9 cellular contexts compared by ENCODE assay signal in the genomic region with DNA sequence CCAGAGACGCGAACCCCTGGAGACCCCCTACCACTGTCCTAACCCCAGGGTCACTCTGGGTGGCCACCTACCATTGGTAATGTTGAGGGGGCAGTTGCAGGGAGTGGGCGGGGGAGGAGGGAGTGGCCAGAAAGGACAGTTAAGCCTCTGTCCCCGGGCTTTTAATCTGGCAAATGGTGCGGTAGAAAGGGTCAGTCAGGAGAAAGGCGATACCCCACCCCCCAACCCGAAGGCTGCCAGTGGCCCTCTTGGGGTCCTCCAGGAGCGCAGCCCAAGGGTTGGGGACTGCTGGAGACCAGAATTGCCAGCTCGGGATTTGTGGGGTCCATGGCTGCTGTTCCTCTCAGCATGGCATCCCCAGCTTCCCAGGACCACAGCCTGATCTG. TPM values are rescaled to one million over a fixed set of nuclear protein-coding genes. Genes with fewer than 3 reads are reported as not detected.
DNase-seq lines count a peak whose midpoint lies in the region; TF ChIP-seq lines count a peak whose summit lies in the region.
"Had no signal": no experiment of that assay in that cellular context is flagged by ENCODE, and none has a peak within 500 bp of the region (broad histone marks: within the 10 kb centered on the region; RNA-seq: fewer than 3 reads in every experiment).

No MANE protein-coding gene starts in this region.

- H3K4me2 ChIP-seq in KMS-11 (peak overlapping the region; percentile 63), mesendoderm (ENCODE audit: low read length) (peak overlapping the region; percentile 86)

- no CpG with 5 or more reads among the region's 9 CpGs for WGBS in mesendoderm (ENCODE audit: extremely low coverage, insufficient coverage, low lambda C conversion rate)

- H2AFZ ChIP-seq in KMS-11 (ENCODE audit: low read depth) = peak overlapping the region; percentile 92

- H3K56ac ChIP-seq in mesendoderm (ENCODE audit: low read length) = peak overlapping the region; percentile 85

- no peak overlapping the region for H2BK15ac ChIP-seq in mesendoderm (replicated peaks; ENCODE audit: low read depth)

- H3K27ac ChIP-seq in KMS-11 = no peak overlapping the region
- peak overlapping the region; percentile 50 for H3K27ac ChIP-seq in colonic mucosa
- H3K27ac ChIP-seq in mesendoderm (ENCODE audit: low read depth, low read length) = no peak overlapping the region
- no peak overlapping the region for H3K27ac ChIP-seq in stomach smooth muscle (ENCODE audit: low read length)

- H3K36me3 ChIP-seq in KMS-11 (ENCODE audit: insufficient read depth) = no peaks in the 10 kb centered on the region
- H3K36me3 ChIP-seq in colonic mucosa = no peaks in the 10 kb centered on the region
- H3K36me3 ChIP-seq in mesendoderm (ENCODE audit: control insufficient read depth, insufficient read depth, low read length) = no peaks in the 10 kb centered on the region
- H3K36me3 ChIP-seq in stomach smooth muscle (ENCODE audit: control insufficient read depth in 2 of 2, insufficient read depth in 2 of 2, low read length in 2 of 2) = no peaks in the 10 kb centered on the region

- no peak overlapping the region for H2BK120ac ChIP-seq in mesendoderm (ENCODE audit: low read depth, low read length)

- H3K4me3 ChIP-seq in KMS-11 (IDR thresholded peaks at IDR 0.05; ENCODE audit: insufficient read depth, low read depth, low read length) (no peak overlapping the region), colonic mucosa (peak overlapping the region; percentile 62), mesendoderm (ENCODE audit: low read length) (no peak overlapping the region), stomach smooth muscle (ENCODE audit: low read length in 2 of 2) (peak overlapping the region; percentile 17 to 68)

- no peak for TF ChIP-seq CTCF in KMS-11 (conservative IDR thresholded peaks at IDR 0.05; ENCODE audit: low read depth, low read length)
- no peak for TF ChIP-seq CTCF in colonic mucosa (IDR thresholded peaks at IDR 0.05)

- DNase-seq in colonic mucosa = no peak
- DNase-seq in mesendoderm = no peak
- DNase-seq in NOMO-1 treated with DMSO at 0.1 percent for 48 hours (lab: John Stamatoyannopoulos, UW; ENCODE audit: unreplicated experiment) = no peak
- DNase-seq in hepatic stellate cell (ENCODE audit: low spot score) = no peak
- DNase-seq in stimulated activated CD4-positive, alpha-beta T cell treated with anti-CD3 and anti-CD28 coated beads, Interleukin-1b, Interleukin-23, amount 100 ng/mL, for 48 hours = no peak
- DNase-seq in DMS53 (lab: John Stamatoyannopoulos, UW) = no peak
- DNase-seq: activated T-cell treated with anti-CD3 and anti-CD28 coated beads, Interleukin-2, amount 50 U/mL, for 4 hours had no signal

- H3K9me3 ChIP-seq in colonic mucosa = no peaks in the 10 kb centered on the region
- no peaks in the 10 kb centered on the region for H3K9me3 ChIP-seq in stomach smooth muscle (ENCODE audit: control insufficient read depth in 2 of 2, low read length in 2 of 2)

- H4K8ac ChIP-seq in mesendoderm (ENCODE audit: low read depth, low read length) = no peak overlapping the region

- no peaks in the 10 kb centered on the region for H4K20me1 ChIP-seq in KMS-11 (ENCODE audit: insufficient read depth)

- intact Hi-C loops in colonic mucosa (cut with DNase I) = no loop called here

- H2AK5ac ChIP-seq in mesendoderm (ENCODE audit: low read length) = no peak overlapping the region

- H3K79me1 ChIP-seq in mesendoderm (ENCODE audit: low read length) = no peaks in the 10 kb centered on the region

- H3K4me1 ChIP-seq in KMS-11 (ENCODE audit: low read depth, poor library complexity, severe bottlenecking) (no peaks in the 10 kb centered on the region), colonic mucosa (no peaks in the 10 kb centered on the region), mesendoderm (ENCODE audit: control insufficient read depth, low read depth, low read length) (no peaks in the 10 kb centered on the region), stomach smooth muscle (ENCODE audit: control insufficient read depth, insufficient read depth, low read length) (peaks cover 13% of the 10 kb centered on the region)

- H3K79me2 ChIP-seq in KMS-11 (ENCODE audit: insufficient read depth, low read depth) (no peaks in the 10 kb centered on the region), mesendoderm (ENCODE audit: control insufficient read depth, insufficient read depth, low read length) (no peaks in the 10 kb centered on the region)

- H2BK5ac ChIP-seq in mesendoderm (ENCODE audit: low read length) = no peak overlapping the region

- no peak overlapping the region for H3K4ac ChIP-seq in mesendoderm (ENCODE audit: low read depth, low read length)

- H3K9ac ChIP-seq in KMS-11 = peak overlapping the region; percentile 52; the same call in 1 of the 2 replicates
- peak overlapping the region; percentile 72 to 76 for H3K9ac ChIP-seq in colonic mucosa (ENCODE audit: low read depth in 2 of 2, low read length in 2 of 2)
- peak overlapping the region; percentile 45 for H3K9ac ChIP-seq in mesendoderm (ENCODE audit: low read length)
- H3K9ac ChIP-seq in stomach smooth muscle (ENCODE audit: low read length in 2 of 2) = no peak overlapping the region

- no peak overlapping the region for H4K5ac ChIP-seq in mesendoderm (ENCODE audit: low read length)

- no peak overlapping the region for H3K18ac ChIP-seq in mesendoderm (ENCODE audit: low read length)

- H3K23ac ChIP-seq in mesendoderm (ENCODE audit: low read length) = no peak overlapping the region

- no peaks in the 10 kb centered on the region for H3K27me3 ChIP-seq in KMS-11 (ENCODE audit: insufficient read depth, low read depth)
- no peaks in the 10 kb centered on the region for H3K27me3 ChIP-seq in colonic mucosa
- no peaks in the 10 kb centered on the region for H3K27me3 ChIP-seq in mesendoderm (ENCODE audit: insufficient read depth, low read length, poor library complexity)
- H3K27me3 ChIP-seq in stomach smooth muscle (ENCODE audit: control insufficient read depth in 1 of 2, insufficient read depth in 2 of 2, low read length in 2 of 2) = peaks cover 10 to 18% of the 10 kb centered on the region in 2 donors

RNA-seq across cellular contexts. Expression of a gene that starts 0.7 kb away (rescaled TPM):
- 10 to 100 TPM; 17.6 to 27.4 TPM for total RNA-seq in colonic mucosa
- 0.69 TPM for polyA plus RNA-seq in mesendoderm (2013, experiment 1 of 2)
- 0.78 TPM for polyA plus RNA-seq in mesendoderm (2013, experiment 2 of 2)
- total RNA-seq: activated T-cell treated with anti-CD3 and anti-CD28 coated beads, Interleukin-2, amount 50 U/mL, for 4 hours had no signal

RNA-seq across cellular contexts. Expression of a gene that starts 53.3 kb away (rescaled TPM):
- 1 to 10 TPM in 1 of 2 donors, under 1 TPM in 1; 0.91 to 1.4 TPM for total RNA-seq in colonic mucosa
- 0.03 TPM for polyA plus RNA-seq in mesendoderm (2013, experiment 1 of 2)
- 0.07 TPM for polyA plus RNA-seq in mesendoderm (2013, experiment 2 of 2)
- total RNA-seq: activated T-cell treated with anti-CD3 and anti-CD28 coated beads, Interleukin-2, amount 50 U/mL, for 4 hours had no signal

Comparison
In these comparisons a context has a peak if more than half of its experiments do, and no peak if none do; other contexts are left out.
1. H3K4me3 ChIP-seq: peak in colonic mucosa (single experiment) and stomach smooth muscle (2 of 2); none in KMS-11 (single experiment) and mesendoderm (single experiment).
2. H3K9ac ChIP-seq: peak in KMS-11 (single experiment), colonic mucosa (2 of 2) and mesendoderm (single experiment); none in stomach smooth muscle (0 of 2).